13 cellular contexts compared by ENCODE assay signal in genomic region chr7:77079112-77079511, GRCh38. TPM values are rescaled to one million over a fixed set of nuclear protein-coding genes. Genes with fewer than 3 reads are reported as not detected.
DNase-seq lines count a peak whose midpoint lies in the region; ATAC-seq, FAIRE-seq and TF ChIP-seq lines count a peak whose summit lies in the region.
"Not testable (repeated sequence)": the region's sequence is repeated elsewhere in the genome, so short reads cannot be mapped to it uniquely, and the experiment has no call there.
"Had no signal": no experiment of that assay in that cellular context is flagged by ENCODE, and none has a peak within 500 bp of the region (broad histone marks: within the 10 kb centered on the region; RNA-seq: fewer than 3 reads in every experiment).

No MANE protein-coding gene starts in this region.

- intact Hi-C loops in left ventricle myocardium inferior (cut with micrococcal nuclease); HepG2 (cut with micrococcal nuclease; ENCODE audit: unreplicated experiment); psoas muscle (cut with DNase I): not testable (repeated sequence)

- H3K4me3 ChIP-seq in cardiac muscle cell; left ventricle myocardium inferior; HepG2 (replicated peaks in 1 of 3; ENCODE audit: insufficient read depth in 1 of 3, low read depth in 2 of 3, low read length in 3 of 3); psoas muscle: not testable (repeated sequence)

- TF ChIP-seq EP300 in HepG2 (IDR thresholded peaks at IDR 0.05; ENCODE audit: low read depth in 2 of 2, low read length in 2 of 2); HepG2 (CRISPR knock-in tag; IDR thresholded peaks at IDR 0.05; ENCODE audit: borderline replicate concordance): not testable (repeated sequence)

- ATAC-seq in SK-N-SH treated with all-trans-retinoic acid at 6 μM for 48 hours (peak; percentile 80), psoas muscle (peak in 3 of 4 donors; percentile 74 to 97 (median 86))
- ATAC-seq in HepG2: not testable (repeated sequence)

- POLR2A ChIA-PET in HepG2 (lab: Yijun Ruan, JAX): not testable (repeated sequence)

- TF ChIP-seq POLR2A in HepG2 (IDR thresholded peaks at IDR 0.05; ENCODE audit: insufficient read depth in 1 of 2, low read depth in 2 of 2, low read length in 2 of 2): not testable (repeated sequence)

- H3K79me2 ChIP-seq in HepG2 (ENCODE audit: insufficient read depth, low read length): not testable (repeated sequence)

- H3K27me3 ChIP-seq in cardiac muscle cell; left ventricle myocardium inferior (ENCODE audit: low read depth); HepG2 (ENCODE audit: control insufficient read depth in 1 of 2, insufficient read depth in 2 of 2, low read length in 2 of 2); psoas muscle (ENCODE audit: insufficient read depth in 3 of 3, low read length in 2 of 3): not testable (repeated sequence)

- not testable (repeated sequence) for H3K4me1 ChIP-seq in cardiac muscle cell (ENCODE audit: low read depth); left ventricle myocardium inferior; HepG2 (ENCODE audit: insufficient read depth, low read length); psoas muscle

- DNase-seq in GM18507 (ENCODE audit: extremely low spot score, insufficient read length, low read depth); left ventricle myocardium inferior; HepG2 (ENCODE audit: low spot score); psoas muscle: not testable (repeated sequence)
- DNase-seq in cardiac muscle cell (ENCODE audit: low read depth in 1 of 2, low spot score in 1 of 2) (peak in 1 of 2 donors; percentile 13), stromal cell of bone marrow (ENCODE audit: low read depth) (peak; percentile 3)

- in situ Hi-C loops in HepG2 (cut with HindIII; ENCODE audit: extremely low pct_ligation_motif_present, low pct_unique_long_range_greater_than_20kb): not testable (repeated sequence)

- not testable (repeated sequence) for H2AFZ ChIP-seq in HepG2 (ENCODE audit: low read length)

- BruUV-seq in HepG2 (replicated peaks; lab: Mats Ljungman, UMichigan): not testable (repeated sequence)

- FAIRE-seq in GM18507 (lab: Jason Lieb, UNC) (peak; percentile 12), HepG2 (lab: Jason Lieb, UNC) (peak; percentile 63)

- not testable (repeated sequence) for H3K9ac ChIP-seq in HepG2 (ENCODE audit: insufficient read depth, low read depth, low read length)

- H3K9me3 ChIP-seq in cardiac muscle cell (ENCODE audit: low read depth); left ventricle myocardium inferior (replicated peaks); HepG2 (ENCODE audit: low read length); psoas muscle: not testable (repeated sequence)

- H3K36me3 ChIP-seq in cardiac muscle cell; HepG2 (replicated peaks in 1 of 2; ENCODE audit: control insufficient read depth in 1 of 2, insufficient read depth in 2 of 2, low read length in 2 of 2); psoas muscle (ENCODE audit: insufficient read depth in 1 of 2, low read depth in 1 of 2): not testable (repeated sequence)
- H3K36me3 ChIP-seq in left ventricle myocardium inferior: peaks cover 17% of the 10 kb centered on the region

- H3K4me2 ChIP-seq in HepG2 (ENCODE audit: low read depth, low read length): not testable (repeated sequence)

- not testable (repeated sequence) for H4K20me1 ChIP-seq in HepG2 (ENCODE audit: insufficient read depth, low read length)

- CTCF ChIA-PET in HepG2 (lab: Yijun Ruan, JAX; ENCODE audit: low intra/inter-chr PET ratio, low total read pairs): not testable (repeated sequence)

- not testable (repeated sequence) for TF ChIP-seq RAD21 in HepG2 (CRISPR knock-in tag; IDR thresholded peaks at IDR 0.05)

- TF ChIP-seq CTCF in cardiac muscle cell (IDR thresholded peaks at IDR 0.05; ENCODE audit: low read depth, low read length); left ventricle myocardium inferior (IDR thresholded peaks at IDR 0.05; ENCODE audit: borderline replicate concordance); HepG2 (CRISPR knock-in tag; IDR thresholded peaks at IDR 0.05); psoas muscle (IDR thresholded peaks at IDR 0.05): not testable (repeated sequence)

- H3K27ac ChIP-seq in cardiac muscle cell: peak overlapping the region; percentile 84
- H3K27ac ChIP-seq in left ventricle myocardium inferior (replicated peaks): peak overlapping the region; percentile 69
- H3K27ac ChIP-seq in HepG2 (ENCODE audit: extremely low read length, insufficient read depth, low read length); psoas muscle: not testable (repeated sequence)

RNA-seq across cellular contexts. Expression of gene SPDYE18, which starts 16.8 kb away (rescaled TPM):
- 0.27 and 0.81 TPM in 2 replicates for total RNA-seq in cardiac muscle cell
- 0.40 and 0.96 TPM in 2 replicates for polyA plus RNA-seq in cardiac muscle cell
- not detected for total RNA-seq in left ventricle myocardium inferior
- 0.29 TPM in 1 of 2 replicates, not detected in the other for total RNA-seq in HepG2 (2016; rRNA removed; fragmentation: Illumina TruSeq; extraction: Trizol)
- total RNA-seq in HepG2 (2016; cell fraction: cytosol; rRNA removed; fragmentation: Illumina TruSeq; extraction: Trizol; ENCODE audit: low read depth): 0.40 and 0.53 TPM in 2 replicates
- total RNA-seq in HepG2 (2016; cell fraction: insoluble cytoplasmic fraction; rRNA removed; fragmentation: Illumina TruSeq; extraction: Trizol): 0.32 TPM in 1 of 2 replicates, not detected in the other
- 0.22 TPM in 1 of 2 replicates, not detected in the other for total RNA-seq in HepG2 (2016; cell fraction: membrane; rRNA removed; fragmentation: Illumina TruSeq; extraction: Trizol)
- total RNA-seq in HepG2 (2016; cell fraction: nucleus; rRNA removed; fragmentation: Illumina TruSeq; extraction: Trizol): 0.75 TPM in 1 of 2 replicates, not detected in the other
- polyA plus RNA-seq in HepG2 (2011; rRNA removed): not detected in 2 replicates
- polyA plus RNA-seq in HepG2 (2011; cell fraction: cytosol; rRNA removed): 0.07 TPM in 1 of 2 replicates, not detected in the other
- 0.47 TPM in 1 of 2 replicates, not detected in the other for polyA plus RNA-seq in HepG2 (2011; cell fraction: nucleus; rRNA removed)
- polyA plus RNA-seq in HepG2 (2012): not detected in 2 replicates
- not detected in 2 replicates for polyA plus RNA-seq in HepG2 (2016; cell fraction: cytosol; fragmentation: Illumina TruSeq; extraction: Trizol; ENCODE audit: low read depth)
- polyA plus RNA-seq in HepG2 (2016; cell fraction: insoluble cytoplasmic fraction; fragmentation: Illumina TruSeq; extraction: Trizol; ENCODE audit: low read depth): not detected in 2 replicates
- 0.16 TPM in 1 of 2 replicates, not detected in the other for polyA plus RNA-seq in HepG2 (2016; cell fraction: membrane; fragmentation: Illumina TruSeq; extraction: Trizol; ENCODE audit: low read depth)
- polyA plus RNA-seq in HepG2 (2016; cell fraction: nucleus; fragmentation: Illumina TruSeq; extraction: Trizol; ENCODE audit: insufficient read depth, low read depth): 1.00 and 1.1 TPM in 2 replicates
- 0.24 TPM in 1 of 2 replicates, not detected in the other for polyA minus RNA-seq in HepG2 (2011; rRNA and poly(A)+ RNA removed; ENCODE audit: low replicate concordance)
- not detected in 2 replicates for polyA minus RNA-seq in HepG2 (2011; cell fraction: cytosol; rRNA and poly(A)+ RNA removed)
- not detected in 2 replicates for polyA minus RNA-seq in HepG2 (2011; cell fraction: nucleus; rRNA and poly(A)+ RNA removed)
- total RNA-seq in psoas muscle: under 1 TPM in 3 of 4 donors, not detected in 1; 0.28 to 0.51 (median 0.32) TPM
- under 1 TPM; 0.08 to 0.66 (median 0.24) TPM for polyA plus RNA-seq in psoas muscle
- total RNA-seq: GM23248 had no signal
- polyA plus RNA-seq: A549, GM23248 had no signal

RNA-seq across cellular contexts. Expression of gene CCDC146, which starts 43.3 kb away (rescaled TPM):
- total RNA-seq in cardiac muscle cell: 3.0 and 13.6 TPM in 2 replicates
- polyA plus RNA-seq in cardiac muscle cell: 3.6 and 5.9 TPM in 2 replicates
- total RNA-seq in left ventricle myocardium inferior: 4.7 TPM
- 1.2 and 2.4 TPM in 2 replicates for total RNA-seq in HepG2 (2016; rRNA removed; fragmentation: Illumina TruSeq; extraction: Trizol)
- total RNA-seq in HepG2 (2016; cell fraction: cytosol; rRNA removed; fragmentation: Illumina TruSeq; extraction: Trizol; ENCODE audit: low read depth): 3.6 and 4.8 TPM in 2 replicates
- 1.1 and 1.8 TPM in 2 replicates for total RNA-seq in HepG2 (2016; cell fraction: insoluble cytoplasmic fraction; rRNA removed; fragmentation: Illumina TruSeq; extraction: Trizol)
- total RNA-seq in HepG2 (2016; cell fraction: membrane; rRNA removed; fragmentation: Illumina TruSeq; extraction: Trizol): 2.4 and 2.8 TPM in 2 replicates
- total RNA-seq in HepG2 (2016; cell fraction: nucleus; rRNA removed; fragmentation: Illumina TruSeq; extraction: Trizol): 3.0 and 3.7 TPM in 2 replicates
- polyA plus RNA-seq in HepG2 (2011; rRNA removed): 4.1 and 5.3 TPM in 2 replicates
- 1.2 and 2.0 TPM in 2 replicates for polyA plus RNA-seq in HepG2 (2011; cell fraction: cytosol; rRNA removed)
- 10.6 and 11.4 TPM in 2 replicates for polyA plus RNA-seq in HepG2 (2011; cell fraction: nucleus; rRNA removed)
- 3.8 and 5.8 TPM in 2 replicates for polyA plus RNA-seq in HepG2 (2012)
- polyA plus RNA-seq in HepG2 (2016; cell fraction: cytosol; fragmentation: Illumina TruSeq; extraction: Trizol; ENCODE audit: low read depth): 0.16 and 0.34 TPM in 2 replicates
- polyA plus RNA-seq in HepG2 (2016; cell fraction: insoluble cytoplasmic fraction; fragmentation: Illumina TruSeq; extraction: Trizol; ENCODE audit: low read depth): 1.1 and 1.4 TPM in 2 replicates
- polyA plus RNA-seq in HepG2 (2016; cell fraction: membrane; fragmentation: Illumina TruSeq; extraction: Trizol; ENCODE audit: low read depth): 0.46 and 0.97 TPM in 2 replicates
- polyA plus RNA-seq in HepG2 (2016; cell fraction: nucleus; fragmentation: Illumina TruSeq; extraction: Trizol; ENCODE audit: insufficient read depth, low read depth): 7.8 and 8.0 TPM in 2 replicates
- polyA minus RNA-seq in HepG2 (2011; rRNA and poly(A)+ RNA removed; ENCODE audit: low replicate concordance): 0.98 and 2.6 TPM in 2 replicates
- 0.18 and 0.99 TPM in 2 replicates for polyA minus RNA-seq in HepG2 (2011; cell fraction: cytosol; rRNA and poly(A)+ RNA removed)
- polyA minus RNA-seq in HepG2 (2011; cell fraction: nucleus; rRNA and poly(A)+ RNA removed): 8.2 and 11.3 TPM in 2 replicates
- total RNA-seq in psoas muscle: 1 to 10 TPM; 1.2 to 3.5 (median 1.8) TPM
- polyA plus RNA-seq in psoas muscle: 1 to 10 TPM; 1.9 to 2.5 (median 1.9) TPM

RNA-seq across cellular contexts. Expression of gene SPDYE17, which starts 47.0 kb away (rescaled TPM):
- total RNA-seq in cardiac muscle cell (not detected in 2 replicates), left ventricle myocardium inferior (not detected), HepG2 (2016; rRNA removed; fragmentation: Illumina TruSeq; extraction: Trizol) (not detected in 2 replicates), psoas muscle (not detected)
- polyA plus RNA-seq in cardiac muscle cell (not detected in 2 replicates), HepG2 (2011; rRNA removed) (not detected in 2 replicates), psoas muscle (not detected)
- not detected in 2 replicates for total RNA-seq in HepG2 (2016; cell fraction: cytosol; rRNA removed; fragmentation: Illumina TruSeq; extraction: Trizol; ENCODE audit: low read depth)
- total RNA-seq in HepG2 (2016; cell fraction: insoluble cytoplasmic fraction; rRNA removed; fragmentation: Illumina TruSeq; extraction: Trizol): not detected in 2 replicates
- total RNA-seq in HepG2 (2016; cell fraction: membrane; rRNA removed; fragmentation: Illumina TruSeq; extraction: Trizol): not detected in 2 replicates
- not detected in 2 replicates for total RNA-seq in HepG2 (2016; cell fraction: nucleus; rRNA removed; fragmentation: Illumina TruSeq; extraction: Trizol)
- not detected in 2 replicates for polyA plus RNA-seq in HepG2 (2011; cell fraction: cytosol; rRNA removed)
- polyA plus RNA-seq in HepG2 (2011; cell fraction: nucleus; rRNA removed): not detected in 2 replicates
- not detected in 2 replicates for polyA plus RNA-seq in HepG2 (2012)
- polyA plus RNA-seq in HepG2 (2016; cell fraction: cytosol; fragmentation: Illumina TruSeq; extraction: Trizol; ENCODE audit: low read depth): not detected in 2 replicates
- not detected in 2 replicates for polyA plus RNA-seq in HepG2 (2016; cell fraction: insoluble cytoplasmic fraction; fragmentation: Illumina TruSeq; extraction: Trizol; ENCODE audit: low read depth)
- not detected in 2 replicates for polyA plus RNA-seq in HepG2 (2016; cell fraction: membrane; fragmentation: Illumina TruSeq; extraction: Trizol; ENCODE audit: low read depth)
- polyA plus RNA-seq in HepG2 (2016; cell fraction: nucleus; fragmentation: Illumina TruSeq; extraction: Trizol; ENCODE audit: insufficient read depth, low read depth): not detected in 2 replicates
- polyA minus RNA-seq in HepG2 (2011; rRNA and poly(A)+ RNA removed; ENCODE audit: low replicate concordance): not detected in 2 replicates
- not detected in 2 replicates for polyA minus RNA-seq in HepG2 (2011; cell fraction: cytosol; rRNA and poly(A)+ RNA removed)
- not detected in 2 replicates for polyA minus RNA-seq in HepG2 (2011; cell fraction: nucleus; rRNA and poly(A)+ RNA removed)
- total RNA-seq: Caco-2; CD4-positive, alpha-beta T cell; GM23248; H4 had no signal
- polyA plus RNA-seq: A549, BJ, GM23248 had no signal
